Comparison of ENCODE assay signal across 25 cellular contexts in genomic region chr6:168105813-168106660, GRCh38. TPM values are rescaled to one million over a fixed set of nuclear protein-coding genes. Genes with fewer than 3 reads are reported as not detected.
DNase-seq lines count a peak whose midpoint lies in the region; ATAC-seq, FAIRE-seq and TF ChIP-seq lines count a peak whose summit lies in the region.
"Had no signal": no experiment of that assay in that cellular context is flagged by ENCODE, and none has a peak within 500 bp of the region (broad histone marks: within the 10 kb centered on the region; RNA-seq: fewer than 3 reads in every experiment).

No MANE protein-coding gene starts in this region.

- dilution Hi-C loops in keratinocyte (cut with MboI; ENCODE audit: extremely low pct_ligation_motif_present, low sequenced_read_pairs), result no loop called here

- H3K27me3 ChIP-seq in keratinocyte (ENCODE audit: control insufficient read depth, extremely low read depth, insufficient read depth, low read length) (peaks cover 31% of the 10 kb centered on the region), upper lobe of right lung (peaks cover 33% of the 10 kb centered on the region)
- H3K27me3 ChIP-seq: SJSA1 had no signal

- H3K79me2 ChIP-seq in keratinocyte (ENCODE audit: control insufficient read depth, insufficient read depth, low read length), result no peaks in the 10 kb centered on the region

- H4K20me1 ChIP-seq in keratinocyte (ENCODE audit: control insufficient read depth, extremely low read depth, insufficient read depth, low read length), result no peaks in the 10 kb centered on the region

- H3K27ac ChIP-seq in keratinocyte (ENCODE audit: control insufficient read depth, insufficient read depth, low read length), result no peak overlapping the region
- H3K27ac ChIP-seq in upper lobe of right lung, result no peak overlapping the region
- H3K27ac ChIP-seq: SJSA1 had no signal

- H3K36me3 ChIP-seq in keratinocyte (ENCODE audit: control insufficient read depth in 2 of 2, extremely low read depth in 1 of 2, insufficient read depth in 2 of 2, low read length in 2 of 2), result no peaks in the 10 kb centered on the region
- H3K36me3 ChIP-seq in upper lobe of right lung, result no peaks in the 10 kb centered on the region
- H3K36me3 ChIP-seq: SJSA1 had no signal

- H3K9ac ChIP-seq in keratinocyte (ENCODE audit: control insufficient read depth, extremely low read depth, insufficient read depth, low read length), result no peak overlapping the region

- no peaks in the 10 kb centered on the region for H3K9me1 ChIP-seq in keratinocyte (ENCODE audit: control insufficient read depth, extremely low read depth, insufficient read depth, low read length)

- no peaks in the 10 kb centered on the region for H3K9me3 ChIP-seq in keratinocyte (ENCODE audit: control insufficient read depth, low read depth, low read length)
- H3K9me3 ChIP-seq in upper lobe of right lung, result no peaks in the 10 kb centered on the region
- H3K9me3 ChIP-seq: SJSA1 had no signal

- in situ Hi-C loops in SK-MEL-5 (cut with HindIII; ENCODE audit: low pct_unique_long_range_greater_than_20kb, low sequenced_read_pairs), result no loop called here

- H3K4me1 ChIP-seq in keratinocyte (ENCODE audit: control insufficient read depth, extremely low read depth, insufficient read depth, low read length) (peaks cover 4% of the 10 kb centered on the region), upper lobe of right lung (no peaks in the 10 kb centered on the region)
- H3K4me1 ChIP-seq: SJSA1 had no signal

- H3K36me3 Mint-ChIP-seq in natural killer cell, result no peaks in the 10 kb centered on the region
- H3K36me3 Mint-ChIP-seq: activated naive CD4-positive, alpha-beta T cell treated with anti-CD3 and anti-CD28 coated beads, Interleukin-2, amount 50 U/mL, for 24 hours had no signal

- no peak overlapping the region for H3K4me3 Mint-ChIP-seq in natural killer cell
- H3K4me3 Mint-ChIP-seq: activated naive CD4-positive, alpha-beta T cell treated with anti-CD3 and anti-CD28 coated beads, Interleukin-2, amount 50 U/mL, for 24 hours; nephron progenitor cell had no signal

- peak; percentile 8 for DNase-seq in left cardiac atrium
- DNase-seq in cardiac septum (ENCODE audit: low spot score), result no peak
- peak; percentile 16 for DNase-seq in SK-MEL-5 (ENCODE audit: low read depth, low spot score)
- no peak for DNase-seq in keratinocyte (ENCODE audit: low read depth, low spot score)
- DNase-seq in upper lobe of right lung, result peak; percentile 47
- DNase-seq in sciatic nerve (ENCODE audit: low spot score), result no peak
- no peak for DNase-seq in natural killer cell
- no peak for DNase-seq in globus pallidus (ENCODE audit: low spot score)
- DNase-seq: activated CD8-positive, alpha-beta memory T cell treated with anti-CD3 and anti-CD28 coated beads for 24 hours; activated T-cell treated with anti-CD3 and anti-CD28 coated beads, Interleukin-2, amount 50 U/mL, for 48 hours; cortex of kidney; DMS153; foreskin fibroblast; GF-D8; hypothalamus; KBM-7; NCI-H2081; nephron progenitor cell; PC-3; substantia nigra had no signal

- no peak overlapping the region for H3K4me2 ChIP-seq in keratinocyte (ENCODE audit: control insufficient read depth, extremely low read depth, insufficient read depth, low read depth, low read length)

- no peaks in the 10 kb centered on the region for H3K4me1 Mint-ChIP-seq in natural killer cell
- H3K4me1 Mint-ChIP-seq: activated naive CD4-positive, alpha-beta T cell treated with anti-CD3 and anti-CD28 coated beads, Interleukin-2, amount 50 U/mL, for 24 hours had no signal

- peak; percentile 26 for FAIRE-seq in keratinocyte (lab: Jason Lieb, UNC)
- FAIRE-seq: GM12878, H54 had no signal

- no peak overlapping the region for H3K27ac Mint-ChIP-seq in natural killer cell
- H3K27ac Mint-ChIP-seq: activated naive CD4-positive, alpha-beta T cell treated with anti-CD3 and anti-CD28 coated beads, Interleukin-2, amount 50 U/mL, for 24 hours had no signal

- ATAC-seq in left cardiac atrium (peak in 1 of 2 donors; percentile 27), upper lobe of right lung (no peak), sciatic nerve (no peak), natural killer cell (no peak)
- ATAC-seq: GM12878, PC-3 had no signal

- H3K4me3 ChIP-seq in keratinocyte (ENCODE audit: control insufficient read depth in 2 of 3, extremely low read depth in 1 of 3, insufficient read depth in 2 of 3, low read depth in 1 of 3, low read length in 3 of 3) (no peak overlapping the region), upper lobe of right lung (no peak overlapping the region)
- H3K4me3 ChIP-seq: GM12878, SJSA1 had no signal

- H3K27me3 Mint-ChIP-seq in natural killer cell (ENCODE audit: low read depth in 2 of 2), result peaks cover 25 to 26% of the 10 kb centered on the region in 2 donors

- H3K9me3 Mint-ChIP-seq in natural killer cell, result no peaks in the 10 kb centered on the region
- H3K9me3 Mint-ChIP-seq: activated naive CD4-positive, alpha-beta T cell treated with anti-CD3 and anti-CD28 coated beads, Interleukin-2, amount 50 U/mL, for 24 hours; nephron progenitor cell had no signal

- intact Hi-C loops in left cardiac atrium (cut with DNase I) (no loop called here), cardiac septum (cut with DNase I) (no loop called here), upper lobe of right lung (cut with DNase I) (no loop called here), sciatic nerve (cut with DNase I) (no loop called here), natural killer cell (cut with micrococcal nuclease) (no loop called here)

- H2AFZ ChIP-seq in keratinocyte (ENCODE audit: control insufficient read depth, low read length), result no peak overlapping the region

- TF ChIP-seq CTCF in keratinocyte (optimal IDR thresholded peaks at IDR 0.05 in 1 of 3, IDR thresholded peaks at IDR 0.05 in 1 of 3, conservative IDR thresholded peaks at IDR 0.05 in 1 of 3; ENCODE audit: extremely low read depth in 1 of 3, insufficient read depth in 2 of 3, low read length in 3 of 3) (no peak), upper lobe of right lung (IDR thresholded peaks at IDR 0.05) (no peak), natural killer cell (IDR thresholded peaks at IDR 0.05) (no peak)

RNA-seq across cellular contexts. Expression of gene FRMD1, which starts 27.0 kb away (rescaled TPM):
- under 1 TPM; 0.18 to 0.79 TPM for total RNA-seq in left cardiac atrium
- not detected for total RNA-seq in cardiac septum
- total RNA-seq in SK-MEL-5 (2014; rRNA removed; shearing (Covaris generic)), result not detected in 2 replicates
- polyA plus RNA-seq in SK-MEL-5 (2015; cell fraction: cytosol; rRNA removed), result not detected in 2 replicates
- not detected in 2 replicates for polyA plus RNA-seq in SK-MEL-5 (2015; cell fraction: nucleus; rRNA removed)
- not detected in 3 replicates for polyA plus RNA-seq in keratinocyte
- polyA plus RNA-seq in keratinocyte (2011; ENCODE audit: low read depth), result not detected
- not detected in 2 replicates for polyA plus RNA-seq in keratinocyte (2011; cell fraction: cytosol; rRNA removed)
- not detected in 2 replicates for polyA plus RNA-seq in keratinocyte (2011; cell fraction: nucleus; rRNA removed)
- not detected in 2 replicates for polyA plus RNA-seq in keratinocyte (2012; ENCODE audit: low replicate concordance)
- polyA minus RNA-seq in keratinocyte, result not detected in 3 replicates
- polyA minus RNA-seq in keratinocyte (2011; cell fraction: cytosol; rRNA and poly(A)+ RNA removed), result not detected
- not detected in 2 replicates for polyA minus RNA-seq in keratinocyte (2011; cell fraction: nucleus; rRNA and poly(A)+ RNA removed)
- 0.09 TPM for total RNA-seq in upper lobe of right lung
- 25.5 TPM for total RNA-seq in sciatic nerve
- not detected for total RNA-seq in natural killer cell
- total RNA-seq: GM12878, kidney epithelial cell, PC-3, SJSA1 had no signal
- polyA plus RNA-seq: GM12878 had no signal

Comparison
In these comparisons a context has a peak if more than half of its experiments do, and no peak if none do; other contexts are left out.
1. DNase-seq: peak in left cardiac atrium (single experiment), SK-MEL-5 (single experiment) and upper lobe of right lung (single experiment); none in cardiac septum (single experiment), keratinocyte (single experiment), sciatic nerve (single experiment), natural killer cell (single experiment) and globus pallidus (single experiment).
2. RNA of gene FRMD1, which starts 27.0 kb away (total RNA-seq): 25.5 TPM in sciatic nerve (single experiment); 0.18 to 0.79 TPM in left cardiac atrium, 0.09 TPM in upper lobe of right lung (single experiment), not detected in cardiac septum (single experiment), not detected in SK-MEL-5 and not detected in natural killer cell; every median in the first group is over 10 times any median in the second.